9 cellular contexts compared by ENCODE assay signal in the genomic region with DNA sequence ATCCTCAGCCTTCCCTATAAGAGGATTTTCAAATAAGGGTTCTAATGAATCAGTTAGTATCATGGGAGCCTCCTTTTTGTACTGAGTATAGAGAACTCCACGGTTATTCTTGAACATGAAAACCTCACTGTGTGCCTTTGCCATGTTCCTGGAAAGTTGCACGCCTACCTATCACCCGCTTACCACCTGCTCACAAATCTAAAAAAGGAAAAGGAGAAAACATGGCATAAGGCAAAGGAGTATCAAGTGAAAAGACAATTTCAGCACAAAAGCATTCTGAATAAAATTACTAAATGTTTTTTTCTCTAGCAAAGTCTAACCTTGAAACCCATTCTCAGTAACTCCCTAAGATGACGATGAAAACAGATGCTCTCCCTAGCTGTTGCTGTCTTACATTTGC.
"Had no signal": no experiment of that assay in that cellular context is flagged by ENCODE, and none has a peak within 500 bp of the region (broad histone marks: within the 10 kb centered on the region; RNA-seq: fewer than 3 reads in every experiment).

No MANE protein-coding gene starts in this region.

- H3K27me3 Mint-ChIP-seq: IgD-negative memory B cell had no signal

- H3K4me3 ChIP-seq: K562 had no signal

- FAIRE-seq: HepG2, HTR-8/SVneo, K562 had no signal

- H3K27ac ChIP-seq: HL-60, KMS-11 had no signal

- H3K4me1 Mint-ChIP-seq: IgD-negative memory B cell had no signal

- H3K27ac Mint-ChIP-seq: IgD-negative memory B cell had no signal

- H3K36me3 Mint-ChIP-seq: IgD-negative memory B cell had no signal

- H3K4me3 Mint-ChIP-seq: IgD-negative memory B cell had no signal

- DNase-seq: IMR-90, KBM-7, KG1 had no signal

- ATAC-seq: HepG2, K562 had no signal
